ENCODE assay signal across 10 cellular contexts in the genomic region with DNA sequence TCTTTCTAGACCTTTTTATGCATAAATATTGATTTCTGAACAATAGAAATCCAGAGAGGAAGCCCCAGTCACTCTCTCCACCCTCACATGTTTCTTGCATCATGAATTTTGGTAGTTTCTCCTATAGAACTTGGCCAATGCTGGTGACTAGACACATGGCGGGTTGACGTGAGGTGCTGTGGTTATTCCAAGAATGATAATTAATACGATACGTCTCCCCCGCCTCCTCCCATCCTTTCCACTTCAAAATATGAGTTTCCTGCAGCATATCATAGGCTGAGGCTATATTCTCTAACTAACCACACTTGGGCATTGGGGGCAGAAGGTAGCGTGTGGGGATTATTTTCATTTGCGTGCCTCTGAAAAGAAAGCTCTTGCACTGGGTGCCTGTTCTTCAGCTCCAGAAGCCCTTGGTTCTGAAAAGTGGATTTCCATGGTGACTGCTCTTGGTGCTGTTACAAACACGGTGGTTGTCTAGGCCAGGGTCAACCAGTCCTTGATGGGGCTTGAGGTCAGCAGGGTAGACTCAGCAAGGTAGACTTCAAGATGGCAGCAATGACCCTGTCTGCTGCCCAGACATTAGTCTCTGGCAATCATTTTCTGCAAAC. TPM values are rescaled to one million over a fixed set of nuclear protein-coding genes. Genes with fewer than 3 reads are reported as not detected.
DNase-seq lines count a peak whose midpoint lies in the region; ATAC-seq, FAIRE-seq and TF ChIP-seq lines count a peak whose summit lies in the region.
"Had no signal": no experiment of that assay in that cellular context is flagged by ENCODE, and none has a peak within 500 bp of the region (broad histone marks: within the 10 kb centered on the region; RNA-seq: fewer than 3 reads in every experiment).

No MANE protein-coding gene starts in this region.

- no peak overlapping the region for H3K4me3 Mint-ChIP-seq in astrocyte (ENCODE audit: unreplicated experiment)

- H3K36me3 ChIP-seq in astrocyte (ENCODE audit: insufficient read depth, low read length) = no peaks in the 10 kb centered on the region
- no peaks in the 10 kb centered on the region for H3K36me3 ChIP-seq in psoas muscle (ENCODE audit: insufficient read depth in 1 of 2, low read depth in 1 of 2)
- H3K36me3 ChIP-seq: sigmoid colon had no signal

- H3K9me3 Mint-ChIP-seq in astrocyte (ENCODE audit: unreplicated experiment) = no peaks in the 10 kb centered on the region

- H3K27ac ChIP-seq in C4-2B (peak overlapping the region; percentile 36), astrocyte (ENCODE audit: low read depth, low read length) (no peak overlapping the region), psoas muscle (peak overlapping the region; percentile 12)

- peak; percentile 17 for DNase-seq in UCSD-AML1 (lab: John Stamatoyannopoulos, UW; ENCODE audit: unreplicated experiment)
- no peak for DNase-seq in astrocyte (ENCODE audit: low read depth)
- DNase-seq in psoas muscle = no peak
- DNase-seq in HK-2 (ENCODE audit: unreplicated experiment) = no peak
- no peak for DNase-seq in G401 (ENCODE audit: low spot score)
- no peak for DNase-seq in dermis blood vessel endothelial cell
- DNase-seq: sigmoid colon had no signal

- FAIRE-seq in astrocyte (lab: Jason Lieb, UNC) = no peak

- H2AFZ ChIP-seq in astrocyte (ENCODE audit: low read depth, low read length) = no peak overlapping the region

- no peaks in the 10 kb centered on the region for H3K27me3 ChIP-seq in astrocyte (ENCODE audit: insufficient read depth, low read length)
- H3K27me3 ChIP-seq in psoas muscle (ENCODE audit: insufficient read depth in 3 of 3, low read length in 2 of 3) = no peaks in the 10 kb centered on the region
- H3K27me3 ChIP-seq: BLaER1 treated with 17β-estradiol and CSF1 and Interleukin-3, amounts not matched to agents 10 nM and 100 nM; sigmoid colon had no signal

- H3K4me1 ChIP-seq in astrocyte (ENCODE audit: insufficient read depth, low read length) (peaks cover 11% of the 10 kb centered on the region), psoas muscle (peaks cover 14% of the 10 kb centered on the region)

- ATAC-seq in psoas muscle = no peak
- ATAC-seq in GM19035 (IDR thresholded peaks at IDR 0.05; ENCODE audit: unreplicated experiment) = no peak

- H3K27ac Mint-ChIP-seq in astrocyte (ENCODE audit: unreplicated experiment) = peak overlapping the region; percentile 0

- H3K9me3 ChIP-seq in astrocyte (ENCODE audit: insufficient read depth, low read depth, low read length) (no peaks in the 10 kb centered on the region), psoas muscle (no peaks in the 10 kb centered on the region)
- H3K9me3 ChIP-seq: sigmoid colon had no signal

- H4K20me1 ChIP-seq in astrocyte (ENCODE audit: insufficient read depth, low read length) = no peaks in the 10 kb centered on the region

- no peaks in the 10 kb centered on the region for H3K36me3 Mint-ChIP-seq in astrocyte (ENCODE audit: low read depth, unreplicated experiment)

- in situ Hi-C loops in G401 (cut with HindIII; ENCODE audit: low sequenced_read_pairs) = no loop called here

- H3K27me3 Mint-ChIP-seq in astrocyte (ENCODE audit: low read depth, unreplicated experiment) = no peaks in the 10 kb centered on the region

- TF ChIP-seq CTCF in C4-2B (conservative IDR thresholded peaks at IDR 0.05) (no peak), astrocyte (IDR thresholded peaks at IDR 0.05; ENCODE audit: insufficient read depth, low read depth, low read length) (no peak), psoas muscle (IDR thresholded peaks at IDR 0.05) (no peak)

- WGBS in psoas muscle, 3 donors = 74 to 80% (median 75%) methylated on average over 8 of the region's 8 CpGs

- H3K4me1 Mint-ChIP-seq in astrocyte (ENCODE audit: low read depth, unreplicated experiment) = peaks cover 32% of the 10 kb centered on the region

- H3K4me2 ChIP-seq in astrocyte (ENCODE audit: low read length) = no peak overlapping the region

- no peaks in the 10 kb centered on the region for H3K79me2 ChIP-seq in astrocyte (ENCODE audit: insufficient read depth, low read length)

- H3K4me3 ChIP-seq in astrocyte (ENCODE audit: insufficient read depth, low read depth, low read length) (no peak overlapping the region), psoas muscle (no peak overlapping the region)
- H3K4me3 ChIP-seq: sigmoid colon had no signal

- H3K9ac ChIP-seq in astrocyte (ENCODE audit: low read length) = no peak overlapping the region

- intact Hi-C loops in psoas muscle (cut with DNase I) = no loop called here

RNA-seq across cellular contexts. Expression of a gene that starts 5.3 kb away (rescaled TPM):
- total RNA-seq in astrocyte = 1.8 and 6.1 TPM in 2 replicates
- 10 to 100 TPM in 2 of 4 donors, 1 to 10 TPM in 2; 5.5 to 18.6 (median 9.2) TPM for total RNA-seq in psoas muscle
- 10 to 100 TPM in 2 of 3 donors, 1 to 10 TPM in 1; 9.8 to 17.6 (median 10.3) TPM for polyA plus RNA-seq in psoas muscle
- not detected in 2 replicates for total RNA-seq in G401 (2014; rRNA removed; shearing (Covaris generic))
- total RNA-seq in dermis blood vessel endothelial cell = 169 and 180 TPM in 2 replicates
